In the genomic region with DNA sequence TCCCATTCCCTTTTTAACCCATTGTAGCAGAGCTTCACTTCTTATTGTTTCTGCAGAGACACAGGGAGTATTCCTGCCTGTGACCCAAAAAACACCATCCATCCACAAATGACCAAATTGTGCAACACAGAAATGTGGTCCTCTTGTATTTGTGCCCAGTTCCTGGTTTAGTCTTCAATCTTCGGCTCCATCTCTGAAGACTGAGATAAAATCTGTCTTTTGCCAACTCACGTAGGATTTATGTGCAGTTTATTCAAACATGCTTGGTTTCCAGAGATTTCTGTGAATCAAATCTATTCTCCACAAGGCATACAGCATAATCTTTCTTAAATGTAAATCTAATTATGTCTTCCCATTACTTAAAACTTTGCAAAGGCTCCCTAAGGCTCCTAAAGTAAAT, we compare ENCODE assay signal across 28 cellular contexts.
"Had no signal": no experiment of that assay in that cellular context is flagged by ENCODE, and none has a peak within 500 bp of the region (broad histone marks: within the 10 kb centered on the region; RNA-seq: fewer than 3 reads in every experiment).

No MANE protein-coding gene starts in this region.

- H3K27me3 ChIP-seq: ascending aorta, heart right ventricle, left lung, neutrophil, ovary, sigmoid colon, stomach, thyroid gland, upper lobe of right lung had no signal

- H3K36me3 ChIP-seq: ascending aorta, heart right ventricle, left lung, neutrophil, ovary, sigmoid colon, stomach, thyroid gland, upper lobe of right lung had no signal

- H3K4me3 Mint-ChIP-seq: activated CD4-positive, alpha-beta memory T cell treated with anti-CD3 and anti-CD28 coated beads for 36 hours; activated CD4-positive, alpha-beta T cell treated with anti-CD3 and anti-CD28 coated beads, Interleukin-2, amount 10 ng/mL, durations not matched to agents 24 days and 14 days; activated naive CD4-positive, alpha-beta T cell treated with anti-CD3 and anti-CD28 coated beads, Interleukin-2, amount 10 ng/mL, durations not matched to agents 7 days and 5 days; activated naive CD8-positive, alpha-beta T cell treated with anti-CD3 and anti-CD28 coated beads, Interleukin-2, amount 10 ng/mL, durations not matched to agents 7 days and 5 days; activated T-cell treated with anti-CD3 and anti-CD28 coated beads, Interleukin-2, amount 50 U/mL, for 24 hours; brain; endodermal cell; natural killer cell treated with Interleukin-12 subunit alpha and Interleukin-12 subunit beta and Interleukin-15 and Interleukin-18, amount 100 ng/mL, for 72 hours; stimulated activated naive B cell treated with anti-CD40 and anti-IgM and Interleukin-4, amounts not matched to agents 10 μg/mL and 1 μg/mL and 100 μg/mL, for 72 hours; T-cell had no signal

- H3K36me3 Mint-ChIP-seq: activated CD4-positive, alpha-beta memory T cell treated with anti-CD3 and anti-CD28 coated beads for 36 hours; activated naive CD4-positive, alpha-beta T cell treated with anti-CD3 and anti-CD28 coated beads, Interleukin-2, amount 10 ng/mL, durations not matched to agents 7 days and 5 days; activated naive CD8-positive, alpha-beta T cell treated with anti-CD3 and anti-CD28 coated beads, Interleukin-2, amount 10 ng/mL, durations not matched to agents 7 days and 5 days; brain; stimulated activated naive B cell treated with anti-CD40 and anti-IgM and Interleukin-4, amounts not matched to agents 10 μg/mL and 1 μg/mL and 100 μg/mL, for 72 hours; T-cell had no signal

- H3K4me1 Mint-ChIP-seq: activated CD4-positive, alpha-beta T cell treated with anti-CD3 and anti-CD28 coated beads, Interleukin-2, amount 10 ng/mL, durations not matched to agents 24 days and 14 days; activated naive CD4-positive, alpha-beta T cell treated with anti-CD3 and anti-CD28 coated beads, Interleukin-2, amount 10 ng/mL, durations not matched to agents 7 days and 5 days; activated naive CD8-positive, alpha-beta T cell treated with anti-CD3 and anti-CD28 coated beads, Interleukin-2, amount 10 ng/mL, durations not matched to agents 7 days and 5 days; endodermal cell; stimulated activated naive B cell treated with anti-CD40 and anti-IgM and Interleukin-4, amounts not matched to agents 10 μg/mL and 1 μg/mL and 100 μg/mL, for 72 hours; T-cell had no signal

- DNase-seq: activated CD4-positive, alpha-beta memory T cell treated with anti-CD3 and anti-CD28 coated beads for 36 hours; activated CD4-positive, alpha-beta T cell treated with anti-CD3 and anti-CD28 coated beads, Interleukin-2, amount 10 ng/mL, durations not matched to agents 24 days and 14 days; activated CD8-positive, alpha-beta memory T cell treated with anti-CD3 and anti-CD28 coated beads, Interleukin-2, amount 50 U/mL, for 4 hours; activated gamma-delta T cell; activated naive CD4-positive, alpha-beta T cell treated with anti-CD3 and anti-CD28 coated beads, Interleukin-2, amount 10 ng/mL, durations not matched to agents 7 days and 5 days; activated naive CD8-positive, alpha-beta T cell treated with anti-CD3 and anti-CD28 coated beads, Interleukin-2, amount 10 ng/mL, durations not matched to agents 7 days and 5 days; activated T-cell treated with anti-CD3 and anti-CD28 coated beads, Interleukin-2, amount 50 U/mL, for 24 hours; endodermal cell; foreskin melanocyte; heart right ventricle; left lung; mucosa of descending colon; ovary; sigmoid colon; small intestine; stimulated activated CD4-positive, alpha-beta T cell treated with anti-CD3 and anti-CD28 coated beads, Interleukin-1b, Interleukin-23, amount 100 ng/mL, for 48 hours; stimulated activated naive B cell treated with anti-CD40 and anti-IgM and Interleukin-4, amounts not matched to agents 10 μg/mL and 1 μg/mL and 100 μg/mL, for 72 hours; stomach; T-cell; thyroid gland; upper lobe of right lung had no signal

- H3K9me3 ChIP-seq: ascending aorta, neutrophil, ovary, stomach, thyroid gland, upper lobe of right lung had no signal

- H3K4me3 ChIP-seq: ascending aorta, heart right ventricle, left lung, lung, mucosa of descending colon, ovary, sigmoid colon, stomach, thyroid gland, upper lobe of right lung had no signal

- H3K9me3 Mint-ChIP-seq: activated CD4-positive, alpha-beta T cell treated with anti-CD3 and anti-CD28 coated beads, Interleukin-2, amount 10 ng/mL, durations not matched to agents 24 days and 14 days; activated naive CD4-positive, alpha-beta T cell treated with anti-CD3 and anti-CD28 coated beads, Interleukin-2, amount 10 ng/mL, durations not matched to agents 7 days and 5 days had no signal

- H3K4me1 ChIP-seq: ascending aorta, heart right ventricle, left lung, sigmoid colon, stomach, thyroid gland, upper lobe of right lung had no signal

- H3K27ac ChIP-seq: ascending aorta, heart right ventricle, left lung, neutrophil, ovary, sigmoid colon, stomach, thyroid gland, upper lobe of right lung, VCaP had no signal

- H3K27ac Mint-ChIP-seq: activated CD4-positive, alpha-beta memory T cell treated with anti-CD3 and anti-CD28 coated beads for 36 hours; activated CD4-positive, alpha-beta T cell treated with anti-CD3 and anti-CD28 coated beads, Interleukin-2, amount 10 ng/mL, durations not matched to agents 24 days and 14 days; activated naive CD4-positive, alpha-beta T cell treated with anti-CD3 and anti-CD28 coated beads, Interleukin-2, amount 10 ng/mL, durations not matched to agents 7 days and 5 days; activated naive CD8-positive, alpha-beta T cell treated with anti-CD3 and anti-CD28 coated beads, Interleukin-2, amount 10 ng/mL, durations not matched to agents 7 days and 5 days; activated T-cell treated with anti-CD3 and anti-CD28 coated beads, Interleukin-2, amount 50 U/mL, for 24 hours; brain; endodermal cell; natural killer cell treated with Interleukin-12 subunit alpha and Interleukin-12 subunit beta and Interleukin-15 and Interleukin-18, amount 100 ng/mL, for 72 hours; progenitor cell of endocrine pancreas; stimulated activated naive B cell treated with anti-CD40 and anti-IgM and Interleukin-4, amounts not matched to agents 10 μg/mL and 1 μg/mL and 100 μg/mL, for 72 hours; T-cell had no signal

- H3K27me3 Mint-ChIP-seq: activated CD4-positive, alpha-beta memory T cell treated with anti-CD3 and anti-CD28 coated beads for 36 hours; activated CD4-positive, alpha-beta T cell treated with anti-CD3 and anti-CD28 coated beads, Interleukin-2, amount 10 ng/mL, durations not matched to agents 24 days and 14 days; activated naive CD4-positive, alpha-beta T cell treated with anti-CD3 and anti-CD28 coated beads, Interleukin-2, amount 10 ng/mL, durations not matched to agents 7 days and 5 days; activated naive CD8-positive, alpha-beta T cell treated with anti-CD3 and anti-CD28 coated beads, Interleukin-2, amount 10 ng/mL, durations not matched to agents 7 days and 5 days; activated T-cell treated with anti-CD3 and anti-CD28 coated beads, Interleukin-2, amount 50 U/mL, for 24 hours; brain; natural killer cell treated with Interleukin-12 subunit alpha and Interleukin-12 subunit beta and Interleukin-15 and Interleukin-18, amount 100 ng/mL, for 72 hours; progenitor cell of endocrine pancreas; stimulated activated naive B cell treated with anti-CD40 and anti-IgM and Interleukin-4, amounts not matched to agents 10 μg/mL and 1 μg/mL and 100 μg/mL, for 72 hours; T-cell had no signal
